In the genomic region with DNA sequence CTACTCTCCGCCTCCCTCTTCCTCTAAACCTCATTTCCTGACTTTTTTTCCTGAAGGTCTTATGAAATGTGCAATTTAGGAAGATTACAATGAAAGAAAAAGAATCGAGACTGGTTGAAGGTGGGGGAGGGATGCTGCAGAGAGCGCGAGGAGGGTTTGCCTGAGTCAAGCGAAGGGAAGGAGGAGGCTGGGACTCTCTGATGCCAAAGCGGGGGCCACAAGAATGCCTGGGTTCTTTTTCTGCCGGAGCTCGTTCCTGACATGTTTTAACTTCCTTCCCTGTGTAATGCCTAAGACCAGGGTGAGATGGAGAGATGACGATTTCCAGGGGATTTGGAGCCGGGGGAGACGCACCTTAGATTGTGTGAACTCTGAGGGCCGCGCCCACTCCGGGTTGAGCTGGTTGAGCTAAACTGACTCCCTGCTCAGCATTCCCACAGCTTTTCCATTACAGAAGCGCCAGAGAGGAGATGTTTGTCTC, we compare ENCODE assay signal across 11 cellular contexts.
DNase-seq lines count a peak whose midpoint lies in the region; ATAC-seq and TF ChIP-seq lines count a peak whose summit lies in the region.
"Had no signal": no experiment of that assay in that cellular context is flagged by ENCODE, and none has a peak within 500 bp of the region (broad histone marks: within the 10 kb centered on the region; RNA-seq: fewer than 3 reads in every experiment).

No MANE protein-coding gene starts in this region.

- no peaks in the 10 kb centered on the region for H3K27me3 Mint-ChIP-seq in brain

- peak overlapping the region; percentile 92 to 99 (median 98) for H3K27ac Mint-ChIP-seq in brain

- in situ Hi-C loops in G401 (cut with HindIII; ENCODE audit: low sequenced_read_pairs) = no loop called here
- in situ Hi-C loops in gastrocnemius medialis (cut with MboI; ENCODE audit: low sequenced_read_pairs in 4 of 4) = no loop called here

- H3K4me3 Mint-ChIP-seq in brain = peak overlapping the region; percentile 78 to 88 (median 83)

- H3K4me3 ChIP-seq in iPS-18c (ENCODE audit: insufficient read depth, low read depth, low read length) (peak overlapping the region; percentile 47; the same call in 1 of the 2 replicates), gastrocnemius medialis (peak overlapping the region; percentile 43 to 56 (median 50))

- intact Hi-C loops in gastrocnemius medialis (cut with DNase I; ENCODE audit: low total_unique reads) = no loop called here

- TF ChIP-seq POLR2A in gastrocnemius medialis (IDR thresholded peaks at IDR 0.05) (no peak), erythroblast (IDR thresholded peaks at IDR 0.05; ENCODE audit: low read length) (no peak)

- H3K27ac ChIP-seq in gastrocnemius medialis = no peak overlapping the region
- H3K27ac ChIP-seq: neutrophil had no signal

- no peaks in the 10 kb centered on the region for H3K27me3 ChIP-seq in gastrocnemius medialis

- TF ChIP-seq CTCF in brain (conservative IDR thresholded peaks at IDR 0.05) = no peak
- TF ChIP-seq CTCF in gastrocnemius medialis (IDR thresholded peaks at IDR 0.05 in 4 of 5, conservative IDR thresholded peaks at IDR 0.05 in 1 of 5) = no peak

- peak; percentile 1 for DNase-seq in G401 (ENCODE audit: low spot score)
- DNase-seq in gastrocnemius medialis = no peak
- DNase-seq in erythroblast (lab: John Stamatoyannopoulos, UW) = no peak
- no peak for DNase-seq in activated gamma-delta T cell (lab: John Stamatoyannopoulos, UW)
- DNase-seq: activated T-cell treated with anti-CD3 and anti-CD28 coated beads for 4 hours, NCI-H774 had no signal

- H3K9me3 ChIP-seq in iPS-18c (ENCODE audit: control insufficient read depth, insufficient read depth, low read length) (no peaks in the 10 kb centered on the region), gastrocnemius medialis (no peaks in the 10 kb centered on the region)
- H3K9me3 ChIP-seq: neutrophil had no signal

- no peak for ATAC-seq in gastrocnemius medialis
- no peak for ATAC-seq in HG03139 (IDR thresholded peaks at IDR 0.05; ENCODE audit: unreplicated experiment)
- no peak for ATAC-seq in HG02678 (IDR thresholded peaks at IDR 0.05; ENCODE audit: unreplicated experiment)

- peaks cover 8 to 26% (median 16%) of the 10 kb centered on the region in 5 experiments for H3K9me3 Mint-ChIP-seq in brain

- no peaks in the 10 kb centered on the region for H3K36me3 ChIP-seq in gastrocnemius medialis
- H3K36me3 ChIP-seq: neutrophil had no signal

- H3K36me3 Mint-ChIP-seq in brain = peaks cover 7% of the 10 kb centered on the region

- H3K4me1 Mint-ChIP-seq in brain = peaks cover 50% of the 10 kb centered on the region

- peaks cover 0 to 8% of the 10 kb centered on the region in 2 donors for H3K4me1 ChIP-seq in gastrocnemius medialis
